ENCODE assay signal across 1 cellular context in the genomic region with DNA sequence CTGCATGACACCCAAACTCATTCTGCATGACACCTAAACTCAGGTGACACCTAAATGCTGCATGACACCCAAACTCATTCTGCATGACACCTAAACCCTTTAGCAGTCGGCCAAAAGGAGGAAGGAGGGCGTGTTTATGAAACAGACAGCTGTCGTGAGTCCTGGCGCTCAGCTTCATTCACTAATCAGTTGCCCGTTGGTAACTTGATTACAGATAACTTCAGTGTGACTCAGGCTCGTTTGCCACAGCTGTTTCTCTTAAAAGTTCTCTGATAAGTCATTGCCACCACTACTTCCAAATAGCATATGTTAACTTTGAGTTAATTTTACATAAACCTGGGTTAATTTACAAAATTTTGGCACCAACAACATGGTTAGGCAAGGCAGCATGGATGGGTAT. TPM values are rescaled to one million over a fixed set of nuclear protein-coding genes. Genes with fewer than 3 reads are reported as not detected.
"Had no signal": no experiment of that assay in that cellular context is flagged by ENCODE, and none has a peak within 500 bp of the region (broad histone marks: within the 10 kb centered on the region; RNA-seq: fewer than 3 reads in every experiment).

No MANE protein-coding gene starts in this region.

RNA-seq across cellular contexts. Expression of a gene that starts 16.9 kb away (rescaled TPM):
- polyA plus RNA-seq: naive thymus-derived CD8-positive, alpha-beta T cell had no signal
